Comparison of ENCODE assay signal across 37 cellular contexts in genomic region chr17:31329221-31329620, GRCh38. TPM values are rescaled to one million over a fixed set of nuclear protein-coding genes. Genes with fewer than 3 reads are reported as not detected.
DNase-seq lines count a peak whose midpoint lies in the region; FAIRE-seq and TF ChIP-seq lines count a peak whose summit lies in the region.
"Had no signal": no experiment of that assay in that cellular context is flagged by ENCODE, and none has a peak within 500 bp of the region (broad histone marks: within the 10 kb centered on the region; RNA-seq: fewer than 3 reads in every experiment).

No MANE protein-coding gene starts in this region.

- H4K20me1 ChIP-seq in astrocyte (ENCODE audit: insufficient read depth, low read length): peaks cover 8% of the 10 kb centered on the region

- peak overlapping the region; percentile 75 for H3K27ac Mint-ChIP-seq in astrocyte (ENCODE audit: unreplicated experiment)
- H3K27ac Mint-ChIP-seq: B cell; brain; CD8-positive, alpha-beta T cell; H9; nephron had no signal

- H3K4me3 ChIP-seq in astrocyte (ENCODE audit: insufficient read depth, low read depth, low read length): no peak overlapping the region
- H3K4me3 ChIP-seq in neutrophil (ENCODE audit: low read depth in 1 of 2, low read length in 1 of 2): no peak overlapping the region
- H3K4me3 ChIP-seq: gastrocnemius medialis, GM12878, hepatocyte, lung, MG63, ovary, thoracic aorta, vagina had no signal

- H3K27me3 ChIP-seq in astrocyte (ENCODE audit: insufficient read depth, low read length) (no peaks in the 10 kb centered on the region), neutrophil (no peaks in the 10 kb centered on the region)
- H3K27me3 ChIP-seq: gastrocnemius medialis, hepatocyte, MG63, ovary, vagina had no signal

- no peak overlapping the region for H3K9ac ChIP-seq in astrocyte (ENCODE audit: low read length)

- H3K9me3 ChIP-seq in astrocyte (ENCODE audit: insufficient read depth, low read depth, low read length) (no peaks in the 10 kb centered on the region), neutrophil (no peaks in the 10 kb centered on the region)
- H3K9me3 ChIP-seq: gastrocnemius medialis, MG63, ovary, thoracic aorta, vagina had no signal

- H3K4me2 ChIP-seq in astrocyte (ENCODE audit: low read length): no peak overlapping the region
- H3K4me2 ChIP-seq: hepatocyte had no signal

- no peaks in the 10 kb centered on the region for H3K9me3 Mint-ChIP-seq in astrocyte (ENCODE audit: unreplicated experiment)
- H3K9me3 Mint-ChIP-seq: brain; CD8-positive, alpha-beta T cell; H9; nephron had no signal

- no peak overlapping the region for H3K27ac ChIP-seq in astrocyte (ENCODE audit: low read depth, low read length)
- H3K27ac ChIP-seq in neutrophil: peak overlapping the region; percentile 44
- H3K27ac ChIP-seq: gastrocnemius medialis, hepatocyte, HL-60, ovary, thoracic aorta, vagina had no signal

- no peak for FAIRE-seq in astrocyte (lab: Jason Lieb, UNC)
- FAIRE-seq: GM12878, small intestine had no signal

- no peaks in the 10 kb centered on the region for H3K79me2 ChIP-seq in astrocyte (ENCODE audit: insufficient read depth, low read length)
- H3K79me2 ChIP-seq: hepatocyte had no signal

- H2AFZ ChIP-seq in astrocyte (ENCODE audit: low read depth, low read length): no peak overlapping the region
- H2AFZ ChIP-seq: hepatocyte had no signal

- TF ChIP-seq CTCF in astrocyte (IDR thresholded peaks at IDR 0.05; ENCODE audit: insufficient read depth, low read depth, low read length) (no peak), neutrophil (IDR thresholded peaks at IDR 0.05) (no peak)

- H3K4me1 ChIP-seq in astrocyte (ENCODE audit: insufficient read depth, low read length): peaks cover 15% of the 10 kb centered on the region
- no peaks in the 10 kb centered on the region for H3K4me1 ChIP-seq in neutrophil (ENCODE audit: control insufficient read depth in 1 of 2, insufficient read depth in 1 of 2, low read depth in 1 of 2, low read length in 1 of 2)
- H3K4me1 ChIP-seq: gastrocnemius medialis, vagina had no signal

- H3K4me1 Mint-ChIP-seq in astrocyte (ENCODE audit: low read depth, unreplicated experiment): peaks cover 29% of the 10 kb centered on the region
- H3K4me1 Mint-ChIP-seq: B cell, brain, H9, nephron had no signal

- peaks cover 8% of the 10 kb centered on the region for H3K36me3 ChIP-seq in astrocyte (ENCODE audit: insufficient read depth, low read length)
- no peaks in the 10 kb centered on the region for H3K36me3 ChIP-seq in neutrophil
- H3K36me3 ChIP-seq: ovary had no signal

- H3K4me3 Mint-ChIP-seq in astrocyte (ENCODE audit: unreplicated experiment): no peak overlapping the region
- H3K4me3 Mint-ChIP-seq: activated CD4-positive, alpha-beta T cell treated with anti-CD3 and anti-CD28 coated beads for 36 hours; B cell; brain; CD8-positive, alpha-beta T cell; H9; nephron had no signal

- DNase-seq in EH (ENCODE audit: low read depth) (peak; percentile 50), NCI-H226 (peak; percentile 53), astrocyte (ENCODE audit: low read depth) (no peak), GOT3 (lab: John Stamatoyannopoulos, UW) (no peak), SKM-1 (lab: John Stamatoyannopoulos, UW; ENCODE audit: unreplicated experiment) (no peak)
- DNase-seq in activated CD4-positive, CD25-positive, alpha-beta regulatory T cell (lab: John Stamatoyannopoulos, UW): no peak
- DNase-seq in activated CD4-positive, alpha-beta T cell treated with anti-CD3 and anti-CD28 coated beads, Interleukin-2, amount 50 U/mL, for 48 hours: no peak
- DNase-seq: activated CD4-positive, alpha-beta T cell treated with anti-CD3 and anti-CD28 coated beads for 36 hours; activated CD8-positive, alpha-beta memory T cell treated with anti-CD3 and anti-CD28 coated beads for 24 hours; activated effector memory CD4-positive, alpha-beta T cell treated with anti-CD3 and anti-CD28 coated beads, Interleukin-2, amount 50 U/mL, for 16 hours; activated T-cell treated with anti-CD3 and anti-CD28 coated beads for 4 hours; CD8-positive, alpha-beta T cell; gastrocnemius medialis; H9; KG1; MG63; NCI-H1105; NCI-H1930; NCI-H2171 treated with DMSO at 0.1 percent for 48 hours; NCI-H524; OCI-M1; ovary; SHP77; small intestine; stimulated activated naive CD4-positive, alpha-beta T cell treated with Interleukin-2 at 50 U/mL for 16 hours; SW 1271; T-helper 9 cell had no signal

- no peaks in the 10 kb centered on the region for H3K27me3 Mint-ChIP-seq in astrocyte (ENCODE audit: low read depth, unreplicated experiment)
- H3K27me3 Mint-ChIP-seq: activated CD4-positive, alpha-beta T cell treated with anti-CD3 and anti-CD28 coated beads for 36 hours; B cell; brain had no signal

- H3K36me3 Mint-ChIP-seq in astrocyte (ENCODE audit: low read depth, unreplicated experiment): peaks cover 6% of the 10 kb centered on the region

RNA-seq across cellular contexts. Expression of gene EVI2A, which starts 7.8 kb away (rescaled TPM):
- 1.1 TPM in 2 replicates for total RNA-seq in astrocyte
- total RNA-seq: H9 had no signal

RNA-seq across cellular contexts. Expression of gene EVI2B, which starts 15.4 kb away (rescaled TPM):
- 0.11 TPM in 1 of 2 replicates, not detected in the other for total RNA-seq in astrocyte
- total RNA-seq: H9, hepatocyte had no signal

RNA-seq across cellular contexts. Expression of gene OMG, which starts 32.2 kb away (rescaled TPM):
- total RNA-seq in astrocyte: not detected in 2 replicates
- total RNA-seq: gastrocnemius medialis, H9, hepatocyte, thoracic aorta, vagina had no signal

Comparison
In these comparisons a context has a peak if more than half of its experiments do, and no peak if none do; other contexts are left out.
1. DNase-seq: peak in EH (single experiment) and NCI-H226 (single experiment); none in astrocyte (single experiment), activated CD4-positive, CD25-positive, alpha-beta regulatory T cell (0 of 4), activated CD4-positive, alpha-beta T cell treated with anti-CD3 and anti-CD28 coated beads, Interleukin-2, amount 50 U/mL, for 48 hours (0 of 2), GOT3 (single experiment) and SKM-1 (single experiment).